ENCODE assay signal across 22 cellular contexts in the genomic region with DNA sequence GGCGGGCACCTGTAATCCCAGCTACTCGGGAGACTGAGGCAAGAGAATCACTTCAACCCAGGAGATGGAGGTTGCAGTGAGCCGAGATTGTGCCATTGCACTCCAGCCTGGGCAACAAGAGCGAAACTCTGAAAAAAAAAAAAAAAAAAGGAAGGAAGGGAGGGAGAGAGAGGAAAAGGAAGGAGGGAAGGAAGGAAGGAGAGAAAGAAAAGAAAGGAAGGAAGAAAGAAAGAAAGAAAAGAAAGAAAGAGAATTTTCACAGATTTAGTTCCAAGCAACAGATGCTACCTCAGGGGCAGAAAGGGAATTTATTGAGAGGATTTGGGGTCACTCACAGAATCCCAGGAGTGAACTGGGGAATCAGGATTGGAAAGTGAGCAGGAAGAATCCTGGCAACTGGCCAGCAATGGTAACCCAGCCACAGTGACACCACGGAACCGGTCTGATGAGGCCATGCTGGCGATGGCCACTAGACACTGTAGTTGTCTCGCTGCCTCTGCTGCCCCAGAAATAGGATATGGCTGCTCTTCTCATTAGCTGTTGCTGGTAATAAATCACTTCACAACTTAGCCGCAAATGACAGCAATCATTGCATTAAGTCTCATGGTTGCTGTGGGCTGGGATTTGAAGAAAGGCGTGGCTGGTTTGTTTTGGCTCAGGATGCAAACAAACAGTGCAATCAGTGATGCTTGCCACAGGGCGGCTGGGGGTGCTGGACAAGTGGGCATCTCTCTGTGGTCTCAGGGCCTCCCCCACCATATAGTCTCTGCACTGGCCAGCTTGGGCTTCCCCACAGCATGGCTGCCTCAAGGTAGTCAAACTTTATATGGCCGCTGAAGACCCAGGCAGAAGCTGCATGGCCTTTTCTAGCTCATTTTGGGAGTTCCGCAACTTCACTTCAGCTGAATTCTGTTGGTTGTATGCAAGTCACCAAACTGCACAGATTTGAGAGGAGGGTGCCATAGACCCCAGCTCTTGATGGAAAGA. TPM values are rescaled to one million over a fixed set of nuclear protein-coding genes. Genes with fewer than 3 reads are reported as not detected.
DNase-seq lines count a peak whose midpoint lies in the region; ATAC-seq and TF ChIP-seq lines count a peak whose summit lies in the region.
"Had no signal": no experiment of that assay in that cellular context is flagged by ENCODE, and none has a peak within 500 bp of the region (broad histone marks: within the 10 kb centered on the region; RNA-seq: fewer than 3 reads in every experiment).

No MANE protein-coding gene starts in this region.

- intact Hi-C loops in breast epithelium (cut with DNase I; ENCODE audit: low total_unique reads) (no loop called here), MCF 10A (cut with micrococcal nuclease) (no loop called here), posterior cingulate gyrus (cut with DNase I) (no loop called here)

- WGBS in mesendoderm (ENCODE audit: extremely low coverage, insufficient coverage, low lambda C conversion rate), result no CpG with 5 or more reads among the region's 13 CpGs

- H3K4ac ChIP-seq in mesendoderm (ENCODE audit: low read depth, low read length), result no peak overlapping the region

- no peaks in the 10 kb centered on the region for H3K9me3 Mint-ChIP-seq in MCF 10A (ENCODE audit: unreplicated experiment)
- H3K9me3 Mint-ChIP-seq: activated B cell treated with CpG ODN at 0.5 μM for 24 hours; activated naive CD8-positive, alpha-beta T cell treated with anti-CD3 and anti-CD28 coated beads, Interleukin-2, amount 10 ng/mL, durations not matched to agents 7 days and 5 days; natural killer cell treated with Interleukin-12 subunit alpha and Interleukin-12 subunit beta and Interleukin-15 and Interleukin-18, amount 100 ng/mL, for 72 hours; T-helper 1 cell treated with Interleukin-12 subunit alpha and Interleukin-12 subunit beta and Interleukin-4 antibody, amounts not matched to agents 30 μg/mL and 1 μg/mL, for 36 hours had no signal

- no peaks in the 10 kb centered on the region for H3K36me3 ChIP-seq in breast epithelium
- H3K36me3 ChIP-seq in mesendoderm (ENCODE audit: control insufficient read depth, insufficient read depth, low read length), result no peaks in the 10 kb centered on the region

- no peak overlapping the region for H2BK15ac ChIP-seq in mesendoderm (replicated peaks; ENCODE audit: low read depth)

- TF ChIP-seq CTCF in breast epithelium (IDR thresholded peaks at IDR 0.05) (peak in 1 of 3 donors; percentile 10), MCF 10A (IDR thresholded peaks at IDR 0.05; ENCODE audit: unreplicated experiment) (no peak)

- H3K4me1 ChIP-seq in breast epithelium (peaks cover 0 to 5% of the 10 kb centered on the region in 2 donors), mesendoderm (ENCODE audit: control insufficient read depth, low read depth, low read length) (no peaks in the 10 kb centered on the region)

- no TSS peak for BruUV-seq in MCF 10A (replicated peaks; lab: Mats Ljungman, UMichigan)

- no peak overlapping the region for H4K8ac ChIP-seq in mesendoderm (ENCODE audit: low read depth, low read length)

- no peak overlapping the region for H3K4me3 Mint-ChIP-seq in MCF 10A (ENCODE audit: unreplicated experiment)
- H3K4me3 Mint-ChIP-seq: activated B cell treated with CpG ODN at 0.5 μM for 24 hours; activated naive CD8-positive, alpha-beta T cell treated with anti-CD3 and anti-CD28 coated beads, Interleukin-2, amount 10 ng/mL, durations not matched to agents 7 days and 5 days; natural killer cell treated with Interleukin-12 subunit alpha and Interleukin-12 subunit beta and Interleukin-15 and Interleukin-18, amount 100 ng/mL, for 72 hours; T-helper 1 cell treated with Interleukin-12 subunit alpha and Interleukin-12 subunit beta and Interleukin-4 antibody, amounts not matched to agents 30 μg/mL and 1 μg/mL, for 36 hours had no signal

- no peaks in the 10 kb centered on the region for H3K27me3 Mint-ChIP-seq in MCF 10A (ENCODE audit: insufficient read depth, unreplicated experiment)

- H3K9ac ChIP-seq in mesendoderm (ENCODE audit: low read length), result no peak overlapping the region

- CTCF ChIA-PET in MCF 10A (lab: Yijun Ruan, JAX), result interaction anchor here (0.5 to 1.7 kb wide), 8 partner anchors 19 to 233 kb away, joined by 3 to 10 read pairs (median 4); a partner anchor contains a TSS

- H3K27me3 ChIP-seq in breast epithelium (no peaks in the 10 kb centered on the region), mesendoderm (ENCODE audit: insufficient read depth, low read length, poor library complexity) (no peaks in the 10 kb centered on the region)
- H3K27me3 ChIP-seq: body of pancreas had no signal

- no peak for TF ChIP-seq POLR2A in breast epithelium (IDR thresholded peaks at IDR 0.05)

- no peaks in the 10 kb centered on the region for H3K9me3 ChIP-seq in breast epithelium
- H3K9me3 ChIP-seq: body of pancreas had no signal

- no peak overlapping the region for H3K56ac ChIP-seq in mesendoderm (ENCODE audit: low read length)

- no peaks in the 10 kb centered on the region for H3K79me1 ChIP-seq in mesendoderm (ENCODE audit: low read length)

- H3K4me3 ChIP-seq in breast epithelium (no peak overlapping the region), mesendoderm (ENCODE audit: low read length) (no peak overlapping the region)
- H3K4me3 ChIP-seq: body of pancreas, coronary artery, skin epidermis had no signal

- no peaks in the 10 kb centered on the region for H3K79me2 ChIP-seq in mesendoderm (ENCODE audit: control insufficient read depth, insufficient read depth, low read length)

- DNase-seq in breast epithelium (ENCODE audit: low spot score in 2 of 2) (peak; percentile 66 to 84), MCF 10A (ENCODE audit: unreplicated experiment) (no peak), NCI-H2029 (lab: John Stamatoyannopoulos, UW) (peak; percentile 71), SW480 (ENCODE audit: low spot score) (peak; percentile 51), mesendoderm (no peak), posterior cingulate gyrus (no peak)
- DNase-seq: activated B cell treated with CpG ODN at 0.5 μM for 24 hours; activated naive CD8-positive, alpha-beta T cell treated with anti-CD3 and anti-CD28 coated beads, Interleukin-2, amount 10 ng/mL, durations not matched to agents 7 days and 5 days; AML-193; body of pancreas; NCI-H1930; NCI-H774; stimulated activated CD4-positive, alpha-beta T cell treated with anti-CD3 and anti-CD28 coated beads, Interleukin-4, amount 100 ng/mL, for 1 hour had no signal

- H3K27ac Mint-ChIP-seq in MCF 10A (ENCODE audit: low read depth, unreplicated experiment), result no peak overlapping the region
- H3K27ac Mint-ChIP-seq: activated B cell treated with CpG ODN at 0.5 μM for 24 hours; activated naive CD8-positive, alpha-beta T cell treated with anti-CD3 and anti-CD28 coated beads, Interleukin-2, amount 10 ng/mL, durations not matched to agents 7 days and 5 days; T-helper 1 cell treated with Interleukin-12 subunit alpha and Interleukin-12 subunit beta and Interleukin-4 antibody, amounts not matched to agents 30 μg/mL and 1 μg/mL, for 36 hours had no signal

- H3K4me2 ChIP-seq in mesendoderm (ENCODE audit: low read length), result no peak overlapping the region

- H2BK120ac ChIP-seq in mesendoderm (ENCODE audit: low read depth, low read length), result no peak overlapping the region

- ATAC-seq in HG02973 (IDR thresholded peaks at IDR 0.05; ENCODE audit: unreplicated experiment), result no peak
- ATAC-seq: body of pancreas; natural killer cell treated with Interleukin-12 subunit alpha and Interleukin-12 subunit beta and Interleukin-15 and Interleukin-18, amount 100 ng/mL, for 72 hours; Right ventricle myocardium inferior had no signal

- no peak overlapping the region for H4K5ac ChIP-seq in mesendoderm (ENCODE audit: low read length)

- H3K23ac ChIP-seq in mesendoderm (ENCODE audit: low read length), result no peak overlapping the region

- no peak overlapping the region for H3K18ac ChIP-seq in mesendoderm (ENCODE audit: low read length)

- H2BK5ac ChIP-seq in mesendoderm (ENCODE audit: low read length), result no peak overlapping the region

- H3K27ac ChIP-seq in breast epithelium, result peak overlapping the region in 1 of 2 donors; percentile 45
- no peak overlapping the region for H3K27ac ChIP-seq in mesendoderm (ENCODE audit: low read depth, low read length)
- H3K27ac ChIP-seq: body of pancreas, coronary artery, skin epidermis had no signal

- peaks cover 14% of the 10 kb centered on the region for H3K4me1 Mint-ChIP-seq in MCF 10A (ENCODE audit: insufficient read depth, unreplicated experiment)

- no peak overlapping the region for H2AK5ac ChIP-seq in mesendoderm (ENCODE audit: low read length)

- H3K36me3 Mint-ChIP-seq in MCF 10A (ENCODE audit: insufficient read depth, unreplicated experiment), result peaks cover 10% of the 10 kb centered on the region
- H3K36me3 Mint-ChIP-seq: activated naive CD8-positive, alpha-beta T cell treated with anti-CD3 and anti-CD28 coated beads, Interleukin-2, amount 10 ng/mL, durations not matched to agents 7 days and 5 days; natural killer cell treated with Interleukin-12 subunit alpha and Interleukin-12 subunit beta and Interleukin-15 and Interleukin-18, amount 100 ng/mL, for 72 hours had no signal

- POLR2A ChIA-PET in MCF 10A (lab: Yijun Ruan, JAX), result no interaction called here

RNA-seq across cellular contexts. Expression of a gene that starts 5.2 kb away (rescaled TPM):
- total RNA-seq in breast epithelium, result 100 to 1,000 TPM in 1 of 3 donors, 10 to 100 TPM in 2; 17.1 to 102 (median 75.4) TPM
- total RNA-seq in MCF 10A (2022), result 2.9 and 5.0 TPM in 2 replicates
- polyA plus RNA-seq in mesendoderm (2013, experiment 1 of 2), result 36.8 TPM
- 35.8 TPM for polyA plus RNA-seq in mesendoderm (2013, experiment 2 of 2)
- total RNA-seq: activated B cell treated with CpG ODN at 0.5 μM for 24 hours; activated naive CD8-positive, alpha-beta T cell treated with anti-CD3 and anti-CD28 coated beads, Interleukin-2, amount 10 ng/mL, durations not matched to agents 7 days and 5 days; natural killer cell treated with Interleukin-12 subunit alpha and Interleukin-12 subunit beta and Interleukin-15 and Interleukin-18, amount 100 ng/mL, for 72 hours had no signal

RNA-seq across cellular contexts. Expression of a gene that starts 26.0 kb away (rescaled TPM):
- total RNA-seq in breast epithelium (10 to 100 TPM in 2 of 3 donors, not detected in 1; 15.7 to 18.1 TPM), MCF 10A (2022) (9.6 and 14.6 TPM in 2 replicates)
- polyA plus RNA-seq in mesendoderm (2013, experiment 1 of 2), result 4.6 TPM
- polyA plus RNA-seq in mesendoderm (2013, experiment 2 of 2), result 5.2 TPM
- total RNA-seq: activated B cell treated with CpG ODN at 0.5 μM for 24 hours; activated naive CD8-positive, alpha-beta T cell treated with anti-CD3 and anti-CD28 coated beads, Interleukin-2, amount 10 ng/mL, durations not matched to agents 7 days and 5 days; mesenteric fat pad; natural killer cell treated with Interleukin-12 subunit alpha and Interleukin-12 subunit beta and Interleukin-15 and Interleukin-18, amount 100 ng/mL, for 72 hours; posterior vena cava; Right ventricle myocardium inferior; subcutaneous adipose tissue had no signal

RNA-seq across cellular contexts. Expression of a gene that starts 42.4 kb away (rescaled TPM):
- total RNA-seq in breast epithelium (100 to 1,000 TPM in 1 of 3 donors, 10 to 100 TPM in 2; 28.0 to 114 (median 86.6) TPM), MCF 10A (2022) (46.5 and 56.7 TPM in 2 replicates)
- 190 TPM for polyA plus RNA-seq in mesendoderm (2013, experiment 1 of 2)
- polyA plus RNA-seq in mesendoderm (2013, experiment 2 of 2), result 188 TPM

RNA-seq across cellular contexts. Expression of a gene that starts 55.2 kb away (rescaled TPM):
- total RNA-seq in breast epithelium (10 to 100 TPM in 2 of 3 donors, 1 to 10 TPM in 1; 4.3 to 37.6 (median 34.4) TPM), MCF 10A (2022) (24.4 and 32.1 TPM in 2 replicates)
- 1.8 TPM for polyA plus RNA-seq in mesendoderm (2013, experiment 1 of 2)
- 1.7 TPM for polyA plus RNA-seq in mesendoderm (2013, experiment 2 of 2)

Comparison
In these comparisons a context has a peak if more than half of its experiments do, and no peak if none do; other contexts are left out.
1. DNase-seq: peak in breast epithelium (2 of 2), NCI-H2029 (single experiment) and SW480 (single experiment); none in MCF 10A (single experiment), mesendoderm (single experiment) and posterior cingulate gyrus (0 of 10).